Comparison of ENCODE assay signal across 2 cellular contexts in the genomic region with DNA sequence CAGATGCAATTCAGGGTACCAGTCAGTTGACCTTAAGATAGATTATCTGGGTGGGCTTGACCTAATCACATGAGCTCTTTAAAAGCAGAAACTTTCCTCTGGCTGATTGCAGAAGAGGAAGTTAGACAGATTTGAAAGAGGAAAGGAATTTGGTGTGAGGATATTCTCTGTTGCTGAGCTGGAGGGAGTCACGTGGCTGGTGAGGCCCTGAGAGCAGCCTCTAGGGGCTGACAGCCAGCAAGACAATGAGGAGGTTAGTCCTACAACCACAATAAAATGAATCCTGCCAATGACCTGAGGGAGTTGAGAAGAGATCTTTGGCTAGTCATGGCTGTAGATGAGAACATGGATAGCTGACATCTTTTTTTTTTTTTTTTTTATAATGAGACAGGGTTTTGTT.
TF ChIP-seq lines count a peak whose summit lies in the region.

No MANE protein-coding gene starts in this region.

TF ChIP-seq in WTC11, 78 proteins besides CTCF, POLR2A, EP300 and RAD21 (continued from another document):
- TF ChIP-seq, protein P1, sequence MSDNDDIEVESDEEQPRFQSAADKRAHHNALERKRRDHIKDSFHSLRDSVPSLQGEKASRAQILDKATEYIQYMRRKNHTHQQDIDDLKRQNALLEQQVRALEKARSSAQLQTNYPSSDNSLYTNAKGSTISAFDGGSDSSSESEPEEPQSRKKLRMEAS (CRISPR knock-in tag; IDR thresholded peaks at IDR 0.05): no peak
- TF ChIP-seq NR2C2 (CRISPR knock-in tag; IDR thresholded peaks at IDR 0.05): no peak
- TF ChIP-seq, protein P2, sequence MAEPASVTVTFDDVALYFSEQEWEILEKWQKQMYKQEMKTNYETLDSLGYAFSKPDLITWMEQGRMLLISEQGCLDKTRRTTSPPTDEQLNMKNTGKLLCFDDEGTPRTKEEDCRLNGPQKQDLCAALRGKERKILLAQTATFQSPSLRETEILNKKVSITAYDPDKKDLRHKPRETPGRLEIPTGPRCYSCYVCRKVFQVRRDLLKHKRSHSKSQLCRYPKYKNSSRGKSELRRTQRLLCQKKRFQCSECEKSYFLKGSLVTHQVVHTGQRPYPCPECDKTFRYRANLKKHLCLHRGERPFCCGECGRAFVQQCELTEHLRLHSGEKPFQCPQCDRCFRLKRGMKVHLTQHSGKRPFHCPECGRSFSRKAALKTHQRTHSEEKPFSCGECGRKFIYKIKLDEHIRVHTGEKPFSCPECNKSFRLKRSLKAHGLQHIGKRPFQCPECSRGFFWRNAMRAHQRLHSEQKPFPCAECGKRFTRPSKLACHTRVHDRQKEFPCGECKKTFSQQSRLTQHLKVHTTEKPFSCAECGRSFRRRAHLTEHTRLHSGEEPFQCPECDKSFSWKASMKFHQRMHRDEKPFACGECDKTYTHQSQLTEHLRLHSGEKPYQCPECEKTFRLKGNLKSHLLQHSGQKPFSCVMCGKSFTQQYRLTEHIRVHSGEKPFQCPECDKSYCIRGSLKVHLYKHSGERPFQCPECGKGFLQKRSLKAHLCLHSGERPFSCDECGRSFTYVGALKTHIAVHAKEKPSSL (CRISPR knock-in tag; conservative IDR thresholded peaks at IDR 0.05): no peak
- TF ChIP-seq ZNF232 (CRISPR knock-in tag; IDR thresholded peaks at IDR 0.05): no peak
- TF ChIP-seq, protein P3, sequence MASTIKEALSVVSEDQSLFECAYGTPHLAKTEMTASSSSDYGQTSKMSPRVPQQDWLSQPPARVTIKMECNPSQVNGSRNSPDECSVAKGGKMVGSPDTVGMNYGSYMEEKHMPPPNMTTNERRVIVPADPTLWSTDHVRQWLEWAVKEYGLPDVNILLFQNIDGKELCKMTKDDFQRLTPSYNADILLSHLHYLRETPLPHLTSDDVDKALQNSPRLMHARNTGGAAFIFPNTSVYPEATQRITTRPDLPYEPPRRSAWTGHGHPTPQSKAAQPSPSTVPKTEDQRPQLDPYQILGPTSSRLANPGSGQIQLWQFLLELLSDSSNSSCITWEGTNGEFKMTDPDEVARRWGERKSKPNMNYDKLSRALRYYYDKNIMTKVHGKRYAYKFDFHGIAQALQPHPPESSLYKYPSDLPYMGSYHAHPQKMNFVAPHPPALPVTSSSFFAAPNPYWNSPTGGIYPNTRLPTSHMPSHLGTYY (CRISPR knock-in tag; IDR thresholded peaks at IDR 0.05): no peak
- TF ChIP-seq, protein P4, sequence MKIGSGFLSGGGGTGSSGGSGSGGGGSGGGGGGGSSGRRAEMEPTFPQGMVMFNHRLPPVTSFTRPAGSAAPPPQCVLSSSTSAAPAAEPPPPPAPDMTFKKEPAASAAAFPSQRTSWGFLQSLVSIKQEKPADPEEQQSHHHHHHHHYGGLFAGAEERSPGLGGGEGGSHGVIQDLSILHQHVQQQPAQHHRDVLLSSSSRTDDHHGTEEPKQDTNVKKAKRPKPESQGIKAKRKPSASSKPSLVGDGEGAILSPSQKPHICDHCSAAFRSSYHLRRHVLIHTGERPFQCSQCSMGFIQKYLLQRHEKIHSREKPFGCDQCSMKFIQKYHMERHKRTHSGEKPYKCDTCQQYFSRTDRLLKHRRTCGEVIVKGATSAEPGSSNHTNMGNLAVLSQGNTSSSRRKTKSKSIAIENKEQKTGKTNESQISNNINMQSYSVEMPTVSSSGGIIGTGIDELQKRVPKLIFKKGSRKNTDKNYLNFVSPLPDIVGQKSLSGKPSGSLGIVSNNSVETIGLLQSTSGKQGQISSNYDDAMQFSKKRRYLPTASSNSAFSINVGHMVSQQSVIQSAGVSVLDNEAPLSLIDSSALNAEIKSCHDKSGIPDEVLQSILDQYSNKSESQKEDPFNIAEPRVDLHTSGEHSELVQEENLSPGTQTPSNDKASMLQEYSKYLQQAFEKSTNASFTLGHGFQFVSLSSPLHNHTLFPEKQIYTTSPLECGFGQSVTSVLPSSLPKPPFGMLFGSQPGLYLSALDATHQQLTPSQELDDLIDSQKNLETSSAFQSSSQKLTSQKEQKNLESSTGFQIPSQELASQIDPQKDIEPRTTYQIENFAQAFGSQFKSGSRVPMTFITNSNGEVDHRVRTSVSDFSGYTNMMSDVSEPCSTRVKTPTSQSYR (CRISPR knock-in tag; IDR thresholded peaks at IDR 0.05): no peak
- TF ChIP-seq ZBTB21 (CRISPR knock-in tag; IDR thresholded peaks at IDR 0.05; ENCODE audit: borderline replicate concordance): no peak

TF ChIP-seq in SK-N-SH, 30 proteins besides CTCF, POLR2A, EP300 and RAD21 (continued from another document):
- TF ChIP-seq, protein P5, sequence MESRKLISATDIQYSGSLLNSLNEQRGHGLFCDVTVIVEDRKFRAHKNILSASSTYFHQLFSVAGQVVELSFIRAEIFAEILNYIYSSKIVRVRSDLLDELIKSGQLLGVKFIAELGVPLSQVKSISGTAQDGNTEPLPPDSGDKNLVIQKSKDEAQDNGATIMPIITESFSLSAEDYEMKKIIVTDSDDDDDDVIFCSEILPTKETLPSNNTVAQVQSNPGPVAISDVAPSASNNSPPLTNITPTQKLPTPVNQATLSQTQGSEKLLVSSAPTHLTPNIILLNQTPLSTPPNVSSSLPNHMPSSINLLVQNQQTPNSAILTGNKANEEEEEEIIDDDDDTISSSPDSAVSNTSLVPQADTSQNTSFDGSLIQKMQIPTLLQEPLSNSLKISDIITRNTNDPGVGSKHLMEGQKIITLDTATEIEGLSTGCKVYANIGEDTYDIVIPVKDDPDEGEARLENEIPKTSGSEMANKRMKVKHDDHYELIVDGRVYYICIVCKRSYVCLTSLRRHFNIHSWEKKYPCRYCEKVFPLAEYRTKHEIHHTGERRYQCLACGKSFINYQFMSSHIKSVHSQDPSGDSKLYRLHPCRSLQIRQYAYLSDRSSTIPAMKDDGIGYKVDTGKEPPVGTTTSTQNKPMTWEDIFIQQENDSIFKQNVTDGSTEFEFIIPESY (IDR thresholded peaks at IDR 0.05; ENCODE audit: borderline replicate concordance, low read depth): no peak
- TF ChIP-seq, protein P6, sequence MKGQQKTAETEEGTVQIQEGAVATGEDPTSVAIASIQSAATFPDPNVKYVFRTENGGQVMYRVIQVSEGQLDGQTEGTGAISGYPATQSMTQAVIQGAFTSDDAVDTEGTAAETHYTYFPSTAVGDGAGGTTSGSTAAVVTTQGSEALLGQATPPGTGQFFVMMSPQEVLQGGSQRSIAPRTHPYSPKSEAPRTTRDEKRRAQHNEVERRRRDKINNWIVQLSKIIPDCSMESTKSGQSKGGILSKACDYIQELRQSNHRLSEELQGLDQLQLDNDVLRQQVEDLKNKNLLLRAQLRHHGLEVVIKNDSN (IDR thresholded peaks at IDR 0.05; ENCODE audit: borderline replicate concordance, low read depth): no peak
- no peak for TF ChIP-seq EZH2phosphoT487 (IDR thresholded peaks at IDR 0.05; ENCODE audit: borderline replicate concordance, low read depth)
- no peak for TF ChIP-seq NRF1 (IDR thresholded peaks at IDR 0.05; ENCODE audit: low read depth, low read length)
- TF ChIP-seq MEF2A (IDR thresholded peaks at IDR 0.05; ENCODE audit: borderline replicate concordance, low read depth): no peak
- no peak for TF ChIP-seq RCOR1 (IDR thresholded peaks at IDR 0.05; ENCODE audit: low read length)
